21 cellular contexts compared by ENCODE assay signal in genomic region chrX:554271-554670, GRCh38.
"Had no signal": no experiment of that assay in that cellular context is flagged by ENCODE, and none has a peak within 500 bp of the region (broad histone marks: within the 10 kb centered on the region; RNA-seq: fewer than 3 reads in every experiment).

No MANE protein-coding gene starts in this region.

- H3K4me3 ChIP-seq: K562 had no signal

- DNase-seq: Kasumi-1, MM.1S, NCI-H1092 treated with DMSO at 0.1 percent for 48 hours, NCI-H1436, NCI-H187, NCI-H2029, NCI-H226, NCI-H446, NCI-H510A, NCI-H524 treated with DMSO at 0.1 percent for 48 hours, NCI-H69, NCI-H774, PC-3, SHP77, SK-N-SH had no signal

- H3K27me3 Mint-ChIP-seq: IgD-negative memory B cell had no signal

- ATAC-seq: K562, Panc1, PC-3 had no signal

- H3K27ac Mint-ChIP-seq: IgD-negative memory B cell had no signal

- H3K4me3 Mint-ChIP-seq: IgD-negative memory B cell had no signal

- H3K27ac ChIP-seq: HL-60, KMS-11, RWPE1 had no signal

- H3K9me3 ChIP-seq: SK-N-SH had no signal

- H3K36me3 Mint-ChIP-seq: IgD-negative memory B cell had no signal
